In the genomic region with DNA sequence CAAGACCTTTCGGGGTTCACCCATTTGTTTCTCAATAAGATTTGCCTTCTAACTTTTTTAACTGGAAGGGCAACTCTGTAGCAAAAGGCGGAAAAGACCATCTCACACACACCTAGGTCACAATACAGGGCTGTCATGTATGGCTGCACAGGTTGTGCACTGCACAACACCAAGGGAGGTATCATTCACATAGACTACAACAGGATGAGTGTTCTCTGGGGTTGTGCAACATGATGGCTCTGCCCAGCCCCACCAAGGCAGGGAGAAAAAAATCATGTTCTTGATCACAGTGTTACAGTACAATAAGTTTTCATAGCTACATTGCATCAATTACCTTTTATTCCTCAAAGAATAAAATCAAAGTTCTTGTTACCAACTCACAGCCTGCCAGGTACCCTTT, we compare ENCODE assay signal across 28 cellular contexts. TPM values are rescaled to one million over a fixed set of nuclear protein-coding genes. Genes with fewer than 3 reads are reported as not detected.
A peak's percentile ranks its signal among the peaks of the same experiment; 100 is the strongest.
DNase-seq lines count a peak whose midpoint lies in the region; ATAC-seq and TF ChIP-seq lines count a peak whose summit lies in the region.
"Had no signal": no experiment of that assay in that cellular context is flagged by ENCODE, and none has a peak within 500 bp of the region (broad histone marks: within the 10 kb centered on the region; RNA-seq: fewer than 3 reads in every experiment).

No MANE protein-coding gene starts in this region.

- peaks cover 13% of the 10 kb centered on the region for H3K4me1 Mint-ChIP-seq in Calu3 (ENCODE audit: low read depth, unreplicated experiment)
- peaks cover 86% of the 10 kb centered on the region for H3K4me1 Mint-ChIP-seq in osteocyte (ENCODE audit: unreplicated experiment)
- H3K4me1 Mint-ChIP-seq: activated B cell treated with CpG ODN at 0.5 μM for 24 hours had no signal

- peaks cover 47% of the 10 kb centered on the region for H3K36me3 ChIP-seq in SK-N-MC (ENCODE audit: insufficient read depth, low read length)
- H3K36me3 ChIP-seq in endocrine pancreas (ENCODE audit: control insufficient read depth, insufficient read depth, low read length) = no peaks in the 10 kb centered on the region
- H3K36me3 ChIP-seq: neural progenitor cell had no signal

- CTCF ChIA-PET in Calu3 (lab: Charles Lee) = no interaction called here

- no peaks in the 10 kb centered on the region for H3K9me3 Mint-ChIP-seq in Calu3 (ENCODE audit: low read depth, unreplicated experiment)
- H3K9me3 Mint-ChIP-seq in osteocyte (ENCODE audit: unreplicated experiment) = no peaks in the 10 kb centered on the region
- H3K9me3 Mint-ChIP-seq: activated B cell treated with CpG ODN at 0.5 μM for 24 hours; activated naive CD8-positive, alpha-beta T cell treated with anti-CD3 and anti-CD28 coated beads, Interleukin-2, amount 10 ng/mL, durations not matched to agents 7 days and 5 days; brain; effector memory CD8-positive, alpha-beta T cell; neural progenitor cell had no signal

- H3K4me3 ChIP-seq in SK-N-MC (no peak overlapping the region), endocrine pancreas (ENCODE audit: control insufficient read depth, insufficient read depth, low read length) (peak overlapping the region; percentile 45)
- H3K4me3 ChIP-seq: lung, neural progenitor cell, vagina had no signal

- no peak for ATAC-seq in HG03159 (IDR thresholded peaks at IDR 0.05; ENCODE audit: unreplicated experiment)
- ATAC-seq: effector memory CD8-positive, alpha-beta T cell had no signal

- H3K27ac ChIP-seq in SK-N-MC = peak overlapping the region; percentile 35; the same call in 1 of the 2 replicates
- H3K27ac ChIP-seq: neural progenitor cell, vagina had no signal

- H3K27ac Mint-ChIP-seq in Calu3 (ENCODE audit: unreplicated experiment) (peak overlapping the region; percentile 11), osteocyte (ENCODE audit: unreplicated experiment) (peak overlapping the region; percentile 74)
- H3K27ac Mint-ChIP-seq: activated B cell treated with CpG ODN at 0.5 μM for 24 hours; activated naive CD8-positive, alpha-beta T cell treated with anti-CD3 and anti-CD28 coated beads, Interleukin-2, amount 10 ng/mL, durations not matched to agents 7 days and 5 days; brain; neural progenitor cell; progenitor cell of endocrine pancreas had no signal

- no peak overlapping the region for H3K9ac ChIP-seq in SK-N-MC (ENCODE audit: insufficient read length)
- H3K9ac ChIP-seq in endocrine pancreas (ENCODE audit: control insufficient read depth, insufficient read depth, low read length) = no peak overlapping the region
- H3K9ac ChIP-seq: neural progenitor cell had no signal

- H3K4me3 Mint-ChIP-seq in Calu3 (ENCODE audit: low read depth, unreplicated experiment) (no peak overlapping the region), osteocyte (ENCODE audit: unreplicated experiment) (no peak overlapping the region)
- H3K4me3 Mint-ChIP-seq: activated B cell treated with CpG ODN at 0.5 μM for 24 hours; activated naive CD8-positive, alpha-beta T cell treated with anti-CD3 and anti-CD28 coated beads, Interleukin-2, amount 10 ng/mL, durations not matched to agents 7 days and 5 days; brain; effector memory CD8-positive, alpha-beta T cell; neural progenitor cell had no signal

- H3K36me3 Mint-ChIP-seq in Calu3 (ENCODE audit: insufficient read depth, unreplicated experiment) = peaks cover 87% of the 10 kb centered on the region
- peaks cover 50% of the 10 kb centered on the region for H3K36me3 Mint-ChIP-seq in osteocyte (ENCODE audit: unreplicated experiment)

- no peaks in the 10 kb centered on the region for H3K27me3 ChIP-seq in endocrine pancreas (ENCODE audit: control insufficient read depth, insufficient read depth, low read length)
- H3K27me3 ChIP-seq: BE2C, neural progenitor cell, vagina had no signal

- H3K9me3 ChIP-seq in SK-N-MC (ENCODE audit: low read depth, low read length) (no peaks in the 10 kb centered on the region), endocrine pancreas (ENCODE audit: control insufficient read depth, low read length) (no peaks in the 10 kb centered on the region)
- H3K9me3 ChIP-seq: BE2C, vagina had no signal

- H3K27me3 Mint-ChIP-seq in Calu3 (ENCODE audit: unreplicated experiment) = no peaks in the 10 kb centered on the region
- no peaks in the 10 kb centered on the region for H3K27me3 Mint-ChIP-seq in osteocyte (ENCODE audit: unreplicated experiment)
- H3K27me3 Mint-ChIP-seq: activated B cell treated with CpG ODN at 0.5 μM for 24 hours; brain; effector memory CD8-positive, alpha-beta T cell; progenitor cell of endocrine pancreas had no signal

- no peak for DNase-seq in Calu3
- no peak for DNase-seq in SK-N-MC (ENCODE audit: low read depth, low spot score)
- DNase-seq in osteocyte (ENCODE audit: extremely low spot score, unreplicated experiment) = no peak
- DNase-seq in NCI-H2029 treated with DMSO at 0.1 percent for 48 hours (lab: John Stamatoyannopoulos, UW) = no peak
- no peak for DNase-seq in NCI-H1048 (lab: John Stamatoyannopoulos, UW)
- no peak for DNase-seq in activated CD8-positive, alpha-beta memory T cell treated with anti-CD3 and anti-CD28 coated beads, Interleukin-2, amount 50 U/mL, for 4 hours
- DNase-seq: activated B cell treated with CpG ODN at 0.5 μM for 24 hours; activated CD4-positive, alpha-beta T cell treated with anti-CD3 and anti-CD28 coated beads, Interleukin-2, amount 50 U/mL, for 48 hours; activated effector memory CD4-positive, alpha-beta T cell treated with anti-CD3 and anti-CD28 coated beads, Interleukin-2, amount 50 U/mL, for 16 hours; activated naive CD8-positive, alpha-beta T cell treated with anti-CD3 and anti-CD28 coated beads, Interleukin-2, amount 10 ng/mL, durations not matched to agents 7 days and 5 days; BE2C; DMS53; effector memory CD8-positive, alpha-beta T cell; GDM1; GOT3; KG1; NCI-H1436; NCI-H510A; NK-92 treated with Interleukin-12 subunit alpha and Interleukin-12 subunit beta, amount 100 ng/mL, for 24 hours; stimulated activated CD4-positive, alpha-beta T cell treated with anti-CD3 and anti-CD28 coated beads, Interleukin-2, amount 100 ng/mL, for 24 hours; T-helper 9 cell had no signal

- TF ChIP-seq CTCF in Calu3 (IDR thresholded peaks at IDR 0.05; ENCODE audit: unreplicated experiment) (no peak), osteocyte (IDR thresholded peaks at IDR 0.05) (no peak)

- BruUV-seq in Calu3 (replicated peaks; lab: Mats Ljungman, UMichigan) = no TSS peak

- no peaks in the 10 kb centered on the region for H3K4me1 ChIP-seq in endocrine pancreas (ENCODE audit: control insufficient read depth, insufficient read depth, low read length)

- intact Hi-C loops in Calu3 (cut with micrococcal nuclease; ENCODE audit: unreplicated experiment) = no loop called here

RNA-seq across cellular contexts. Expression of a gene that starts 52.8 kb away (rescaled TPM):
- total RNA-seq in Calu3 (2022) (3,100 and 3,305 TPM in 2 replicates), osteocyte (2,961 and 3,149 TPM in 2 replicates)
